8 cellular contexts compared by ENCODE assay signal in the genomic region with DNA sequence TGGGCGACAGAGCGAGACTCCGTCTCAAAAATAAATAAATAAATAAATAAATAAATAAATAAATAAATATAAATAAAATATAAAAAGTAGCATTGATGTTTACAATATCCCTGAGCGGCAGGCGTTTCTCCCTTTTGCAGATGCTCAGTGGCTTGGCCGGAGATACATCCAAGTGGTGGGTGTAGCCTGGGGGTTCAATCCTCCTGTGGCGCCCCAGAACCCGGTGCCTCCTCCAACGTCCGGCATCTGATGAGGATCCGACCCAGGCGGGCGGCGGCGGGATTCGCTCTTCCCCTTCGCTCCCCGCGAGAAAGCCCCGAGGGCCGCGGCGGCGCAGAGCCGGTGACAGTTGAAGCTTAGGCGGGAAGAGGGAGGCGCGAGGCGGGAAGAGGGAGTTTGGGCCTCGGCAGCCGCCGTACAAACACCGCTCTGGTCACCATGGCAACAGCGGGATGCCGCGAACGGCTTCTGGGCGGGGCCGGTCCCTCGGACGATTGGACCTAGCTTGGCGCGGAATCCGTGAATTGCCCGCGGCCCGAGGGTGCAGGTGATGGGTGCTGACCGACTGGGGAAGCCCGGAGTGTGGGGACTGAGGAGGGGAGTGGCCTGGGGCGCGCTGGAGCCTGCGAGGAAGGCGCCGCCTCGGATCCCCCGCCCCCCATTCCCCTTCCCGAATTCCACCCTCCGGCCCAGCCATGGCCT. TPM values are rescaled to one million over a fixed set of nuclear protein-coding genes. Genes with fewer than 3 reads are reported as not detected.
A peak's percentile ranks its signal among the peaks of the same experiment; 100 is the strongest.
DNase-seq lines count a peak whose midpoint lies in the region; ATAC-seq and TF ChIP-seq lines count a peak whose summit lies in the region.

No MANE protein-coding gene starts in this region.

- H3K36me3 ChIP-seq in colonic mucosa, result no peaks in the 10 kb centered on the region

- TF ChIP-seq CTCF in colonic mucosa (IDR thresholded peaks at IDR 0.05), result no peak

- intact Hi-C loops in colonic mucosa (cut with DNase I), result no loop called here

- ATAC-seq in GM18505 (IDR thresholded peaks at IDR 0.05; ENCODE audit: unreplicated experiment), result peak; percentile 66
- peak; percentile 68 for ATAC-seq in HG03439 (IDR thresholded peaks at IDR 0.05; ENCODE audit: unreplicated experiment)
- ATAC-seq in GM19328 (IDR thresholded peaks at IDR 0.05; ENCODE audit: unreplicated experiment), result no peak

- DNase-seq in NCI-H510A treated with DMSO at 0.1 percent for 48 hours (lab: John Stamatoyannopoulos, UW) (peak; percentile 96), colonic mucosa (peak; percentile 96), left kidney (ENCODE audit: low read depth, low spot score) (peak; percentile 96)
- DNase-seq in activated CD4-positive, alpha-beta T cell treated with anti-CD3 and anti-CD28 coated beads for 4 hours, result peak; percentile 89 to 91
- DNase-seq in stimulated activated CD4-positive, alpha-beta T cell treated with anti-CD3 and anti-CD28 coated beads, Interleukin-1b, Interleukin-23, amount 100 ng/mL, for 24 hours (ENCODE audit: low read depth in 4 of 4, low spot score in 1 of 4), result peak; percentile 88 to 94 (median 93)

- peak overlapping the region; percentile 54 for H3K4me3 ChIP-seq in colonic mucosa

- TF ChIP-seq POLR2A in GM18505 (IDR thresholded peaks at IDR 0.05; ENCODE audit: borderline replicate concordance, extremely low read depth, insufficient read depth, insufficient read length), result no peak

- no peak overlapping the region for H3K27ac ChIP-seq in colonic mucosa

- H3K9me3 ChIP-seq in colonic mucosa, result no peaks in the 10 kb centered on the region

- peaks cover 4% of the 10 kb centered on the region for H3K4me1 ChIP-seq in colonic mucosa

- no peaks in the 10 kb centered on the region for H3K27me3 ChIP-seq in colonic mucosa

- peak overlapping the region; percentile 46 to 77 for H3K9ac ChIP-seq in colonic mucosa (ENCODE audit: low read depth in 2 of 2, low read length in 2 of 2)

RNA-seq across cellular contexts. Expression of a gene that starts 12.7 kb away (rescaled TPM):
- total RNA-seq in colonic mucosa, result 1,000 to 10,000 TPM; 2,396 to 2,926 TPM

RNA-seq across cellular contexts. Expression of a gene that starts 21.8 kb away (rescaled TPM):
- total RNA-seq in colonic mucosa, result under 1 TPM; 0.16 to 0.49 TPM

RNA-seq across cellular contexts. Expression of a gene that starts 23.0 kb away (rescaled TPM):
- total RNA-seq in colonic mucosa, result 100 to 1,000 TPM; 111 to 156 TPM

RNA-seq across cellular contexts. Expression of a gene that starts 29.8 kb away (rescaled TPM):
- not detected for total RNA-seq in colonic mucosa

RNA-seq across cellular contexts. Expression of a gene that starts 38.9 kb away (rescaled TPM):
- 1 to 10 TPM in 1 of 2 donors, under 1 TPM in 1; 0.85 to 1.6 TPM for total RNA-seq in colonic mucosa
